8 cellular contexts compared by ENCODE assay signal in genomic region chr10:133357293-133358151, GRCh38. TPM values are rescaled to one million over a fixed set of nuclear protein-coding genes. Genes with fewer than 3 reads are reported as not detected.
A peak's percentile ranks its signal among the peaks of the same experiment; 100 is the strongest.
DNase-seq lines count a peak whose midpoint lies in the region; ATAC-seq and TF ChIP-seq lines count a peak whose summit lies in the region.

Gene FUOM, minus strand, starts transcription at chr10:133358019. Its CDS starts 12 bp downstream, at chr10:133358007.

- H3K36me3 Mint-ChIP-seq in IgD-negative memory B cell (no peaks in the 10 kb centered on the region), activated B cell treated with CpG ODN at 0.5 μM for 24 hours (ENCODE audit: low read depth) (peaks cover 8% of the 10 kb centered on the region)

- peak within 1 kb of the TSS; percentile 58 to 68 for H3K9ac ChIP-seq in liver (ENCODE audit: low read depth in 1 of 2, low read length in 2 of 2)

- POLR2A ChIA-PET in activated B cell treated with CpG ODN at 0.5 μM for 24 hours (lab: Charles Lee) = interaction anchor here (0.6 to 3.0 kb wide), 11 partner anchors 9 to 80 kb away, joined by 3 to 19 read pairs (median 8); partner anchors contain the start of genes CALY, ECHS1, MTG1 and PAOX

- 2% methylated on average over 82 of the region's 82 CpGs for WGBS in liver

- H3K4me1 ChIP-seq in liver (ENCODE audit: control insufficient read depth in 4 of 4, insufficient read depth in 4 of 4, low read length in 3 of 4) = peaks cover 19 to 81% (median 66%) of the 10 kb centered on the region in 4 donors

- TF ChIP-seq CTCF in activated B cell treated with CpG ODN at 0.5 μM for 24 hours (IDR thresholded peaks at IDR 0.05) (no peak), liver (IDR thresholded peaks at IDR 0.05; ENCODE audit: low read depth, low read length, missing input control) (peak; percentile 15)

- peaks cover 2 to 11% (median 8%) of the 10 kb centered on the region in 4 donors for H3K36me3 ChIP-seq in liver (ENCODE audit: control insufficient read depth in 4 of 4, insufficient read depth in 3 of 4, low read depth in 1 of 4, low read length in 3 of 4)

- no peaks in the 10 kb centered on the region for H3K9me3 ChIP-seq in liver (ENCODE audit: control insufficient read depth in 4 of 4, low read length in 3 of 4)

- ATAC-seq in GM21423 (IDR thresholded peaks at IDR 0.05; ENCODE audit: unreplicated experiment) (peak; percentile 70), activated B cell treated with CpG ODN at 0.5 μM for 24 hours (ENCODE audit: low read depth) (peak; percentile 87)

- CTCF ChIA-PET in activated B cell treated with CpG ODN at 0.5 μM for 24 hours (lab: Charles Lee) = interaction anchor here (0.6 kb wide), 1 partner anchor 28 kb away, joined by 3 read pairs; no protein-coding TSS in a partner anchor

- H3K27me3 Mint-ChIP-seq in IgD-negative memory B cell (no peaks in the 10 kb centered on the region), activated B cell treated with CpG ODN at 0.5 μM for 24 hours (no peaks in the 10 kb centered on the region)

- H3K9me3 Mint-ChIP-seq in IgD-negative memory B cell (no peaks in the 10 kb centered on the region), activated B cell treated with CpG ODN at 0.5 μM for 24 hours (no peaks in the 10 kb centered on the region)

- peak; percentile 69 for DNase-seq in EH (ENCODE audit: low read depth)
- peak; percentile 82 for DNase-seq in activated B cell treated with CpG ODN at 0.5 μM for 24 hours
- peak; percentile 73 for DNase-seq in cerebellum (ENCODE audit: low spot score)
- DNase-seq in stimulated activated CD4-positive, alpha-beta T cell treated with anti-CD3 and anti-CD28 coated beads, TNF-alpha, amount 100 ng/mL, for 1 hour (ENCODE audit: low read depth in 3 of 3, low spot score in 1 of 3) = peak in 2 of 3 donors; percentile 45 to 59
- no peak for DNase-seq in NCI-H510A (lab: John Stamatoyannopoulos, UW)

- H3K27ac Mint-ChIP-seq in IgD-negative memory B cell = no peak within 1 kb of the TSS
- peak within 1 kb of the TSS; percentile 69 for H3K27ac Mint-ChIP-seq in activated B cell treated with CpG ODN at 0.5 μM for 24 hours

- peak within 1 kb of the TSS; percentile 91 to 93 for H3K27ac ChIP-seq in liver (ENCODE audit: low read depth in 1 of 2, low read length in 2 of 2)

- H3K4me3 Mint-ChIP-seq in IgD-negative memory B cell = peak within 1 kb of the TSS; percentile 68 to 90 (median 84)
- H3K4me3 Mint-ChIP-seq in activated B cell treated with CpG ODN at 0.5 μM for 24 hours = peak within 1 kb of the TSS; percentile 80

- no peaks in the 10 kb centered on the region for H3K27me3 ChIP-seq in liver (ENCODE audit: control insufficient read depth in 4 of 4, insufficient read depth in 4 of 4, low read length in 3 of 4)

- intact Hi-C loops in activated B cell treated with CpG ODN at 0.5 μM for 24 hours (cut with micrococcal nuclease) = loop anchor here (1.0 to 2.0 kb wide), 5 partner anchors 16 to 37 kb away; partner anchors contain the start of genes CALY, ECHS1, MTG1 and PAOX

- no peak for TF ChIP-seq RAD21 in liver (IDR thresholded peaks at IDR 0.05)

- H3K4me1 Mint-ChIP-seq in IgD-negative memory B cell (peaks cover 14 to 16% (median 16%) of the 10 kb centered on the region in 3 donors), activated B cell treated with CpG ODN at 0.5 μM for 24 hours (peaks cover 31% of the 10 kb centered on the region)

- peak within 1 kb of the TSS; percentile 56 to 77 (median 64) for H3K4me3 ChIP-seq in liver (ENCODE audit: low read depth in 1 of 3, low read length in 3 of 3)

TF ChIP-seq in liver, 16 proteins besides CTCF, POLR2A, EP300 and RAD21:
- TF ChIP-seq YY1 (IDR thresholded peaks at IDR 0.05) = peak; percentile 30
- no peak for TF ChIP-seq MAX (IDR thresholded peaks at IDR 0.05)
- TF ChIP-seq HNF4G (IDR thresholded peaks at IDR 0.05) = no peak
- TF ChIP-seq SP1 (IDR thresholded peaks at IDR 0.05) = peak; percentile 21
- TF ChIP-seq ATF3 (IDR thresholded peaks at IDR 0.05) = no peak
- peak; percentile 54 to 63 for TF ChIP-seq HNF4A (conservative IDR thresholded peaks at IDR 0.05)
- TF ChIP-seq EGR1 (IDR thresholded peaks at IDR 0.05; ENCODE audit: low read depth in 2 of 2) = peak in 1 of 2 donors; percentile 38
- peak; percentile 38 for TF ChIP-seq RXRA (IDR thresholded peaks at IDR 0.05)
- peak in 1 of 2 donors; percentile 8 for TF ChIP-seq GABPA (IDR thresholded peaks at IDR 0.05 in 1 of 2, conservative IDR thresholded peaks at IDR 0.05 in 1 of 2)
- TF ChIP-seq JUND (IDR thresholded peaks at IDR 0.05) = no peak

RNA-seq across cellular contexts. Expression of gene FUOM, which starts in this region (rescaled TPM):
- polyA plus RNA-seq in IgD-negative memory B cell (37.1 TPM), liver (100 to 1,000 TPM; 124 to 194 TPM)
- total RNA-seq in activated B cell treated with CpG ODN at 0.5 μM for 24 hours (37.2 and 39.1 TPM in 2 replicates), cerebellum (2.6 TPM), liver (10 to 100 TPM; 24.3 to 67.6 TPM)
